ENCODE assay signal across 14 cellular contexts in genomic region chr20:8855315-8855714, GRCh38.
DNase-seq lines count a peak whose midpoint lies in the region; ATAC-seq and TF ChIP-seq lines count a peak whose summit lies in the region.
"Had no signal": no experiment of that assay in that cellular context is flagged by ENCODE, and none has a peak within 500 bp of the region (broad histone marks: within the 10 kb centered on the region; RNA-seq: fewer than 3 reads in every experiment).

No MANE protein-coding gene starts in this region.

- no peak overlapping the region for H3K23ac ChIP-seq in mesendoderm (ENCODE audit: low read length)

- H3K27ac Mint-ChIP-seq in activated T-cell treated with anti-CD3 and anti-CD28 coated beads, Interleukin-2, amount 50 U/mL, for 72 hours, result no peak overlapping the region
- H3K27ac Mint-ChIP-seq: activated naive CD8-positive, alpha-beta T cell had no signal

- H3K4me2 ChIP-seq in mesendoderm (ENCODE audit: low read length), result no peak overlapping the region

- H3K36me3 Mint-ChIP-seq in activated T-cell treated with anti-CD3 and anti-CD28 coated beads, Interleukin-2, amount 50 U/mL, for 72 hours (ENCODE audit: insufficient read depth in 2 of 2), result no peaks in the 10 kb centered on the region
- H3K36me3 Mint-ChIP-seq: activated naive CD8-positive, alpha-beta T cell had no signal

- TF ChIP-seq POLR2A in tibial nerve (IDR thresholded peaks at IDR 0.05), result no peak

- no peak for ATAC-seq in activated T-cell treated with anti-CD3 and anti-CD28 coated beads, Interleukin-2, amount 50 U/mL, for 72 hours (replicated peaks in 1 of 2)
- ATAC-seq in GM19467 (IDR thresholded peaks at IDR 0.05; ENCODE audit: unreplicated experiment), result no peak
- ATAC-seq in HG02981 (IDR thresholded peaks at IDR 0.05; ENCODE audit: unreplicated experiment), result no peak

- no peak overlapping the region for H4K5ac ChIP-seq in mesendoderm (ENCODE audit: low read length)

- no peaks in the 10 kb centered on the region for H3K4me1 ChIP-seq in mesendoderm (ENCODE audit: control insufficient read depth, low read depth, low read length)
- H3K4me1 ChIP-seq in tibial nerve, result peaks cover 0 to 42% (median 10%) of the 10 kb centered on the region in 4 donors

- no peak overlapping the region for H2BK5ac ChIP-seq in mesendoderm (ENCODE audit: low read length)

- H3K27ac ChIP-seq in mesendoderm (ENCODE audit: low read depth, low read length), result no peak overlapping the region
- peak overlapping the region; percentile 5 to 77 (median 50) for H3K27ac ChIP-seq in tibial nerve
- H3K27ac ChIP-seq: hepatocyte had no signal

- TF ChIP-seq CTCF in epithelial cell of esophagus (IDR thresholded peaks at IDR 0.05; ENCODE audit: insufficient read depth, low read depth, low read length, missing control alignments), result no peak
- TF ChIP-seq CTCF in tibial nerve (IDR thresholded peaks at IDR 0.05), result no peak

- H2BK15ac ChIP-seq in mesendoderm (replicated peaks; ENCODE audit: low read depth), result peak overlapping the region; percentile 92

- H3K36me3 ChIP-seq in mesendoderm (ENCODE audit: control insufficient read depth, insufficient read depth, low read length) (no peaks in the 10 kb centered on the region), tibial nerve (no peaks in the 10 kb centered on the region)

- H3K27me3 Mint-ChIP-seq in activated T-cell treated with anti-CD3 and anti-CD28 coated beads, Interleukin-2, amount 50 U/mL, for 72 hours (ENCODE audit: low read depth), result no peaks in the 10 kb centered on the region
- H3K27me3 Mint-ChIP-seq: activated naive CD8-positive, alpha-beta T cell had no signal

- H3K56ac ChIP-seq in mesendoderm (ENCODE audit: low read length), result no peak overlapping the region

- H3K79me1 ChIP-seq in mesendoderm (ENCODE audit: low read length), result no peaks in the 10 kb centered on the region

- no peak overlapping the region for H4K8ac ChIP-seq in mesendoderm (ENCODE audit: low read depth, low read length)

- H3K18ac ChIP-seq in mesendoderm (ENCODE audit: low read length), result no peak overlapping the region

- TF ChIP-seq EP300 in tibial nerve (IDR thresholded peaks at IDR 0.05), result peak; percentile 31 to 65

- H3K4me3 Mint-ChIP-seq in activated T-cell treated with anti-CD3 and anti-CD28 coated beads, Interleukin-2, amount 50 U/mL, for 72 hours, result no peak overlapping the region
- H3K4me3 Mint-ChIP-seq: activated naive CD8-positive, alpha-beta T cell had no signal

- H3K27me3 ChIP-seq in mesendoderm (ENCODE audit: insufficient read depth, low read length, poor library complexity) (no peaks in the 10 kb centered on the region), tibial nerve (no peaks in the 10 kb centered on the region)
- H3K27me3 ChIP-seq: hepatocyte had no signal

- H3K9me3 Mint-ChIP-seq in activated T-cell treated with anti-CD3 and anti-CD28 coated beads, Interleukin-2, amount 50 U/mL, for 72 hours, result peaks cover 0 to 2% of the 10 kb centered on the region in 2 donors

- H2AK5ac ChIP-seq in mesendoderm (ENCODE audit: low read length), result no peak overlapping the region

- no peaks in the 10 kb centered on the region for H3K4me1 Mint-ChIP-seq in activated T-cell treated with anti-CD3 and anti-CD28 coated beads, Interleukin-2, amount 50 U/mL, for 72 hours (ENCODE audit: low read depth)

- no peak overlapping the region for H3K4me3 ChIP-seq in epithelial cell of esophagus (ENCODE audit: low read length)
- no peak overlapping the region for H3K4me3 ChIP-seq in mesendoderm (ENCODE audit: low read length)
- no peak overlapping the region for H3K4me3 ChIP-seq in tibial nerve
- H3K4me3 ChIP-seq: hepatocyte, skin epidermis had no signal

- no peaks in the 10 kb centered on the region for H3K79me2 ChIP-seq in mesendoderm (ENCODE audit: control insufficient read depth, insufficient read depth, low read length)
- H3K79me2 ChIP-seq: hepatocyte had no signal

- H3K4ac ChIP-seq in mesendoderm (ENCODE audit: low read depth, low read length), result no peak overlapping the region

- H2BK120ac ChIP-seq in mesendoderm (ENCODE audit: low read depth, low read length), result no peak overlapping the region

- peak; percentile 72 for DNase-seq in HS-5 (ENCODE audit: low read depth)
- peak; percentile 17 for DNase-seq in epithelial cell of esophagus (ENCODE audit: low read depth)
- DNase-seq in mesendoderm, result no peak
- no peak for DNase-seq in tibial nerve (ENCODE audit: low spot score in 2 of 2)
- DNase-seq in activated T-cell treated with anti-CD3 and anti-CD28 coated beads, Interleukin-2, amount 50 U/mL, for 72 hours, result no peak
- DNase-seq: activated CD8-positive, alpha-beta memory T cell treated with anti-CD3 and anti-CD28 coated beads for 24 hours; Caco-2; Karpas-422; T1000 had no signal

- H3K9ac ChIP-seq in mesendoderm (ENCODE audit: low read length), result no peak overlapping the region

- H3K9me3 ChIP-seq in tibial nerve, result no peaks in the 10 kb centered on the region
- H3K9me3 ChIP-seq: Caco-2 had no signal

Comparison
In these comparisons a context has a peak if more than half of its experiments do, and no peak if none do; other contexts are left out.
1. DNase-seq: peak in HS-5 (single experiment) and epithelial cell of esophagus (single experiment); none in mesendoderm (single experiment), tibial nerve (0 of 2) and activated T-cell treated with anti-CD3 and anti-CD28 coated beads, Interleukin-2, amount 50 U/mL, for 72 hours (0 of 2).